ENCODE assay signal across 8 cellular contexts in genomic region chr10:96765406-96766240, GRCh38. TPM values are rescaled to one million over a fixed set of nuclear protein-coding genes. Genes with fewer than 3 reads are reported as not detected.
DNase-seq lines count a peak whose midpoint lies in the region; ATAC-seq and TF ChIP-seq lines count a peak whose summit lies in the region.

No MANE protein-coding gene starts in this region.

- no peaks in the 10 kb centered on the region for H3K36me3 Mint-ChIP-seq in activated naive CD4-positive, alpha-beta T cell treated with anti-CD3 and anti-CD28 coated beads, Interleukin-2, amount 10 ng/mL, durations not matched to agents 7 days and 5 days

- TF ChIP-seq CTCF in retinal pigment epithelial cell (conservative IDR thresholded peaks at IDR 0.05; ENCODE audit: low read depth, low read length) = peak; percentile 97

- CTCF ChIA-PET in activated naive CD4-positive, alpha-beta T cell treated with anti-CD3 and anti-CD28 coated beads, Interleukin-2, amount 10 ng/mL, durations not matched to agents 7 days and 5 days (lab: Charles Lee) = interaction anchor here (1.5 kb wide), 1 partner anchor 18 kb away, joined by 3 read pairs; no protein-coding TSS in a partner anchor

- H3K27me3 Mint-ChIP-seq in activated naive CD4-positive, alpha-beta T cell treated with anti-CD3 and anti-CD28 coated beads, Interleukin-2, amount 10 ng/mL, durations not matched to agents 7 days and 5 days = peaks cover 8% of the 10 kb centered on the region

- no peaks in the 10 kb centered on the region for H3K9me3 Mint-ChIP-seq in activated naive CD4-positive, alpha-beta T cell treated with anti-CD3 and anti-CD28 coated beads, Interleukin-2, amount 10 ng/mL, durations not matched to agents 7 days and 5 days

- ATAC-seq in HG03342 (IDR thresholded peaks at IDR 0.05; ENCODE audit: unreplicated experiment) (peak; percentile 63), SK-N-SH treated with all-trans-retinoic acid at 6 μM for 48 hours (peak; percentile 99), HG03196 (IDR thresholded peaks at IDR 0.05; ENCODE audit: unreplicated experiment) (no peak)

- H3K4me3 Mint-ChIP-seq in activated naive CD4-positive, alpha-beta T cell treated with anti-CD3 and anti-CD28 coated beads, Interleukin-2, amount 10 ng/mL, durations not matched to agents 7 days and 5 days = no peak overlapping the region

- intact Hi-C loops in cardiac septum (cut with DNase I) = loop anchor here (2.0 kb wide), 1 partner anchor 263 kb away; no protein-coding TSS in a partner anchor

- H3K4me3 ChIP-seq in retinal pigment epithelial cell (ENCODE audit: low read length) = no peak overlapping the region

- H3K27ac Mint-ChIP-seq in activated naive CD4-positive, alpha-beta T cell treated with anti-CD3 and anti-CD28 coated beads, Interleukin-2, amount 10 ng/mL, durations not matched to agents 7 days and 5 days = no peak overlapping the region

- no peaks in the 10 kb centered on the region for H3K4me1 Mint-ChIP-seq in activated naive CD4-positive, alpha-beta T cell treated with anti-CD3 and anti-CD28 coated beads, Interleukin-2, amount 10 ng/mL, durations not matched to agents 7 days and 5 days

- DNase-seq in DMS53 treated with DMSO at 0.1 percent for 48 hours (lab: John Stamatoyannopoulos, UW; ENCODE audit: unreplicated experiment) = peak; percentile 57
- DNase-seq in activated naive CD4-positive, alpha-beta T cell treated with anti-CD3 and anti-CD28 coated beads, Interleukin-2, amount 10 ng/mL, durations not matched to agents 7 days and 5 days = peak; percentile 83
- peak; percentile 84 for DNase-seq in cardiac septum (ENCODE audit: low spot score)
- no peak for DNase-seq in retinal pigment epithelial cell (ENCODE audit: low read depth)
- DNase-seq in NCI-H446 treated with DMSO at 0.1 percent for 48 hours (lab: John Stamatoyannopoulos, UW) = no peak

TF ChIP-seq in SK-N-SH treated with all-trans-retinoic acid at 6 μM for 48 hours, 23 proteins besides CTCF, POLR2A, EP300 and RAD21:
- TF ChIP-seq ZC3H10 (CRISPR knock-in tag; IDR thresholded peaks at IDR 0.05) (no peak), ZNF565 (CRISPR knock-in tag; conservative IDR thresholded peaks at IDR 0.05; ENCODE audit: low read depth) (no peak)

RNA-seq across cellular contexts. Expression of gene PIK3AP1, which starts 45.3 kb away (rescaled TPM):
- 2.8 TPM for total RNA-seq in cardiac septum

Comparison
In these comparisons a context has a peak if more than half of its experiments do, and no peak if none do; other contexts are left out.
1. DNase-seq: peak in DMS53 treated with DMSO at 0.1 percent for 48 hours (single experiment), activated naive CD4-positive, alpha-beta T cell treated with anti-CD3 and anti-CD28 coated beads, Interleukin-2, amount 10 ng/mL, durations not matched to agents 7 days and 5 days (single experiment) and cardiac septum (single experiment); none in retinal pigment epithelial cell (single experiment) and NCI-H446 treated with DMSO at 0.1 percent for 48 hours (single experiment).